ENCODE assay signal across 1 cellular context in genomic region chr2:158202151-158202778, GRCh38.
TF ChIP-seq lines count a peak whose summit lies in the region.

No MANE protein-coding gene starts in this region.

TF ChIP-seq in K562, 482 proteins besides CTCF, POLR2A, EP300 and RAD21 (continued from another document):
- TF ChIP-seq ZNF407 (IDR thresholded peaks at IDR 0.05; ENCODE audit: low read depth), result no peak
